In the genomic region with DNA sequence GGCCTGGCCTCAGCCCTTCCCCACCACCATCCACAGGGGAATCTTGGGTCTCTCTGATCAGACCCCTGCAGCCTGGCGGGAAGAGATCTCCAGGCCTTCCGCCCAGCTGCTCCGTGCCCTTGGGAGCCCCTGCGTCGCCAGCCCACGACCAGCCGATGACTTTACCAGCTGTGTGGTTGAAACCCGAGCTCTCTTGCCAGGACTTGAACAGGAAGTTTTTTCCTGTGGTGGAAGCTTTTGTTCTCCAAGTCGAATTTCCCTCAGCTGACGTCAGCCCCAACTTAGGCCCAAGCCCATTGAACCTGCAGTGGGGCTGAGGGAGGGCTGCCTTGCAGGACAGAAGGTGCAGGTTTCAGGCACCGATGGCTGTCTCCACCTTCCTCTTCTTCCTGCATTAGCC, we compare ENCODE assay signal across 1 cellular context.
TF ChIP-seq lines count a peak whose summit lies in the region.

No MANE protein-coding gene starts in this region.

TF ChIP-seq in K562, 482 proteins besides CTCF, POLR2A, EP300 and RAD21:
- TF ChIP-seq SP1 (CRISPR knock-in tag; IDR thresholded peaks at IDR 0.05) (no peak), COPS2 (conservative IDR thresholded peaks at IDR 0.05) (no peak), KAT2B (IDR thresholded peaks at IDR 0.05; ENCODE audit: low read depth, low read length) (no peak), SRSF9 (IDR thresholded peaks at IDR 0.05; ENCODE audit: borderline replicate concordance, low read depth, low read length) (no peak)
- TF ChIP-seq, protein P1, sequence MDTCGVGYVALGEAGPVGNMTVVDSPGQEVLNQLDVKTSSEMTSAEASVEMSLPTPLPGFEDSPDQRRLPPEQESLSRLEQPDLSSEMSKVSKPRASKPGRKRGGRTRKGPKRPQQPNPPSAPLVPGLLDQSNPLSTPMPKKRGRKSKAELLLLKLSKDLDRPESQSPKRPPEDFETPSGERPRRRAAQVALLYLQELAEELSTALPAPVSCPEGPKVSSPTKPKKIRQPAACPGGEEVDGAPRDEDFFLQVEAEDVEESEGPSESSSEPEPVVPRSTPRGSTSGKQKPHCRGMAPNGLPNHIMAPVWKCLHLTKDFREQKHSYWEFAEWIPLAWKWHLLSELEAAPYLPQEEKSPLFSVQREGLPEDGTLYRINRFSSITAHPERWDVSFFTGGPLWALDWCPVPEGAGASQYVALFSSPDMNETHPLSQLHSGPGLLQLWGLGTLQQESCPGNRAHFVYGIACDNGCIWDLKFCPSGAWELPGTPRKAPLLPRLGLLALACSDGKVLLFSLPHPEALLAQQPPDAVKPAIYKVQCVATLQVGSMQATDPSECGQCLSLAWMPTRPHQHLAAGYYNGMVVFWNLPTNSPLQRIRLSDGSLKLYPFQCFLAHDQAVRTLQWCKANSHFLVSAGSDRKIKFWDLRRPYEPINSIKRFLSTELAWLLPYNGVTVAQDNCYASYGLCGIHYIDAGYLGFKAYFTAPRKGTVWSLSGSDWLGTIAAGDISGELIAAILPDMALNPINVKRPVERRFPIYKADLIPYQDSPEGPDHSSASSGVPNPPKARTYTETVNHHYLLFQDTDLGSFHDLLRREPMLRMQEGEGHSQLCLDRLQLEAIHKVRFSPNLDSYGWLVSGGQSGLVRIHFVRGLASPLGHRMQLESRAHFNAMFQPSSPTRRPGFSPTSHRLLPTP (IDR thresholded peaks at IDR 0.05; ENCODE audit: borderline replicate concordance, extremely low read depth, insufficient read length): no peak
- TF ChIP-seq, protein P2, sequence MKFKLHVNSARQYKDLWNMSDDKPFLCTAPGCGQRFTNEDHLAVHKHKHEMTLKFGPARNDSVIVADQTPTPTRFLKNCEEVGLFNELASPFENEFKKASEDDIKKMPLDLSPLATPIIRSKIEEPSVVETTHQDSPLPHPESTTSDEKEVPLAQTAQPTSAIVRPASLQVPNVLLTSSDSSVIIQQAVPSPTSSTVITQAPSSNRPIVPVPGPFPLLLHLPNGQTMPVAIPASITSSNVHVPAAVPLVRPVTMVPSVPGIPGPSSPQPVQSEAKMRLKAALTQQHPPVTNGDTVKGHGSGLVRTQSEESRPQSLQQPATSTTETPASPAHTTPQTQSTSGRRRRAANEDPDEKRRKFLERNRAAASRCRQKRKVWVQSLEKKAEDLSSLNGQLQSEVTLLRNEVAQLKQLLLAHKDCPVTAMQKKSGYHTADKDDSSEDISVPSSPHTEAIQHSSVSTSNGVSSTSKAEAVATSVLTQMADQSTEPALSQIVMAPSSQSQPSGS (CRISPR knock-in tag; IDR thresholded peaks at IDR 0.05): no peak
